1 cellular context compared by ENCODE assay signal in genomic region chr19:46661020-46661731, GRCh38.
TF ChIP-seq lines count a peak whose summit lies in the region.

A gene with protein sequence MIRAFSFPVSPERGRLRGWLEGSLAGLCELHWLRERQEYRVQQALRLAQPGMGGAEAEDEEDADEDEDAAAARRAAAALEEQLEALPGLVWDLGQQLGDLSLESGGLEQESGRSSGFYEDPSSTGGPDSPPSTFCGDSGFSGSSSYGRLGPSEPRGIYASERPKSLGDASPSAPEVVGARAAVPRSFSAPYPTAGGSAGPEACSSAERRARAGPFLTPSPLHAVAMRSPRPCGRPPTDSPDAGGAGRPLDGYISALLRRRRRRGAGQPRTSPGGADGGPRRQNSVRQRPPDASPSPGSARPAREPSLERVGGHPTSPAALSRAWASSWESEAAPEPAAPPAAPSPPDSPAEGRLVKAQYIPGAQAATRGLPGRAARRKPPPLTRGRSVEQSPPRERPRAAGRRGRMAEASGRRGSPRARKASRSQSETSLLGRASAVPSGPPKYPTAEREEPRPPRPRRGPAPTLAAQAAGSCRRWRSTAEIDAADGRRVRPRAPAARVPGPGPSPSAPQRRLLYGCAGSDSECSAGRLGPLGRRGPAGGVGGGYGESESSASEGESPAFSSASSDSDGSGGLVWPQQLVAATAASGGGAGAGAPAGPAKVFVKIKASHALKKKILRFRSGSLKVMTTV (minus strand): TSS chr19:46661182. CDS start chr19:46661064, 118 bp downstream.

TF ChIP-seq in K562, 482 proteins besides CTCF, POLR2A, EP300 and RAD21 (continued from another document and continues in another):
- TF ChIP-seq, protein P1, sequence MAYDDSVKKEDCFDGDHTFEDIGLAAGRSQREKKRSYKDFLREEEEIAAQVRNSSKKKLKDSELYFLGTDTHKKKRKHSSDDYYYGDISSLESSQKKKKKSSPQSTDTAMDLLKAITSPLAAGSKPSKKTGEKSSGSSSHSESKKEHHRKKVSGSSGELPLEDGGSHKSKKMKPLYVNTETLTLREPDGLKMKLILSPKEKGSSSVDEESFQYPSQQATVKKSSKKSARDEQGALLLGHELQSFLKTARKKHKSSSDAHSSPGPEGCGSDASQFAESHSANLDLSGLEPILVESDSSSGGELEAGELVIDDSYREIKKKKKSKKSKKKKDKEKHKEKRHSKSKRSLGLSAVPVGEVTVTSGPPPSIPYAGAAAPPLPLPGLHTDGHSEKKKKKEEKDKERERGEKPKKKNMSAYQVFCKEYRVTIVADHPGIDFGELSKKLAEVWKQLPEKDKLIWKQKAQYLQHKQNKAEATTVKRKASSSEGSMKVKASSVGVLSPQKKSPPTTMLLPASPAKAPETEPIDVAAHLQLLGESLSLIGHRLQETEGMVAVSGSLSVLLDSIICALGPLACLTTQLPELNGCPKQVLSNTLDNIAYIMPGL (CRISPR knock-in tag; IDR thresholded peaks at IDR 0.05) = no peak
- TF ChIP-seq, protein P2, sequence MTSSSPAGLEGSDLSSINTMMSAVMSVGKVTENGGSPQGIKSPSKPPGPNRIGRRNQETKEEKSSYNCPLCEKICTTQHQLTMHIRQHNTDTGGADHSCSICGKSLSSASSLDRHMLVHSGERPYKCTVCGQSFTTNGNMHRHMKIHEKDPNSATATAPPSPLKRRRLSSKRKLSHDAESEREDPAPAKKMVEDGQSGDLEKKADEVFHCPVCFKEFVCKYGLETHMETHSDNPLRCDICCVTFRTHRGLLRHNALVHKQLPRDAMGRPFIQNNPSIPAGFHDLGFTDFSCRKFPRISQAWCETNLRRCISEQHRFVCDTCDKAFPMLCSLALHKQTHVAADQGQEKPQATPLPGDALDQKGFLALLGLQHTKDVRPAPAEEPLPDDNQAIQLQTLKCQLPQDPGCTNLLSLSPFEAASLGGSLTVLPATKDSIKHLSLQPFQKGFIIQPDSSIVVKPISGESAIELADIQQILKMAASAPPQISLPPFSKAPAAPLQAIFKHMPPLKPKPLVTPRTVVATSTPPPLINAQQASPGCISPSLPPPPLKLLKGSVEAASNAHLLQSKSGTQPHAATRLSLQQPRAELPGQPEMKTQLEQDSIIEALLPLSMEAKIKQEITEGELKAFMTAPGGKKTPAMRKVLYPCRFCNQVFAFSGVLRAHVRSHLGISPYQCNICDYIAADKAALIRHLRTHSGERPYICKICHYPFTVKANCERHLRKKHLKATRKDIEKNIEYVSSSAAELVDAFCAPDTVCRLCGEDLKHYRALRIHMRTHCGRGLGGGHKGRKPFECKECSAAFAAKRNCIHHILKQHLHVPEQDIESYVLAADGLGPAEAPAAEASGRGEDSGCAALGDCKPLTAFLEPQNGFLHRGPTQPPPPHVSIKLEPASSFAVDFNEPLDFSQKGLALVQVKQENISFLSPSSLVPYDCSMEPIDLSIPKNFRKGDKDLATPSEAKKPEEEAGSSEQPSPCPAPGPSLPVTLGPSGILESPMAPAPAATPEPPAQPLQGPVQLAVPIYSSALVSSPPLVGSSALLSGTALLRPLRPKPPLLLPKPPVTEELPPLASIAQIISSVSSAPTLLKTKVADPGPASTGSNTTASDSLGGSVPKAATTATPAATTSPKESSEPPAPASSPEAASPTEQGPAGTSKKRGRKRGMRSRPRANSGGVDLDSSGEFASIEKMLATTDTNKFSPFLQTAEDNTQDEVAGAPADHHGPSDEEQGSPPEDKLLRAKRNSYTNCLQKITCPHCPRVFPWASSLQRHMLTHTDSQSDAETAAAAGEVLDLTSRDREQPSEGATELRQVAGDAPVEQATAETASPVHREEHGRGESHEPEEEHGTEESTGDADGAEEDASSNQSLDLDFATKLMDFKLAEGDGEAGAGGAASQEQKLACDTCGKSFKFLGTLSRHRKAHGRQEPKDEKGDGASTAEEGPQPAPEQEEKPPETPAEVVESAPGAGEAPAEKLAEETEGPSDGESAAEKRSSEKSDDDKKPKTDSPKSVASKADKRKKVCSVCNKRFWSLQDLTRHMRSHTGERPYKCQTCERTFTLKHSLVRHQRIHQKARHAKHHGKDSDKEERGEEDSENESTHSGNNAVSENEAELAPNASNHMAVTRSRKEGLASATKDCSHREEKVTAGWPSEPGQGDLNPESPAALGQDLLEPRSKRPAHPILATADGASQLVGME (CRISPR knock-in tag; IDR thresholded peaks at IDR 0.05) = no peak
- TF ChIP-seq MITF (IDR thresholded peaks at IDR 0.05) (no peak; the same call in 1 of the 2 replicates), SMAD2 (IDR thresholded peaks at IDR 0.05; ENCODE audit: low read depth, low read length) (no peak), SNRNP70 (optimal IDR thresholded peaks at IDR 0.05; ENCODE audit: low read depth, low read length) (no peak), IFI16 (CRISPR knock-in tag; IDR thresholded peaks at IDR 0.05) (no peak), RBM25 (IDR thresholded peaks at IDR 0.05; ENCODE audit: low read depth, low read length, severe bottlenecking) (no peak), ZKSCAN1 (IDR thresholded peaks at IDR 0.05; ENCODE audit: low read depth, low read length) (no peak), IRF9 (tag; IDR thresholded peaks at IDR 0.05) (no peak), ZNF274 (IDR thresholded peaks at IDR 0.05; ENCODE audit: borderline replicate concordance, low read depth, low read length) (no peak), SRSF1 (IDR thresholded peaks at IDR 0.05; ENCODE audit: low read depth, low read length) (no peak), ATF2 (CRISPR knock-in tag; IDR thresholded peaks at IDR 0.05) (no peak), FOS (IDR thresholded peaks at IDR 0.05; ENCODE audit: extremely low read depth, insufficient read length) (peak; percentile 60), ZBTB1 (CRISPR knock-in tag; IDR thresholded peaks at IDR 0.05; ENCODE audit: borderline replicate concordance, low read depth) (no peak), MXD1 (CRISPR knock-in tag; IDR thresholded peaks at IDR 0.05; ENCODE audit: borderline replicate concordance, poor library complexity, severe bottlenecking) (no peak), KDM4B (IDR thresholded peaks at IDR 0.05; ENCODE audit: borderline replicate concordance in 2 of 2, low read depth in 1 of 2) (no peak), MAFK (IDR thresholded peaks at IDR 0.05; ENCODE audit: low read length) (no peak), FIP1L1 (IDR thresholded peaks at IDR 0.05; ENCODE audit: low read depth, low read length, poor library complexity, severe bottlenecking) (no peak), PHF21A (IDR thresholded peaks at IDR 0.05; ENCODE audit: borderline replicate concordance, low read depth) (no peak), SIN3A (IDR thresholded peaks at IDR 0.05; ENCODE audit: borderline replicate concordance in 2 of 2, control insufficient read depth in 1 of 2, low read depth in 2 of 2, low read length in 2 of 2) (peak; percentile 58 to 80; a peak in 2 of 4 replicates), ZNF778 (CRISPR knock-in tag; IDR thresholded peaks at IDR 0.05) (no peak), POLR2AphosphoS2 (IDR thresholded peaks at IDR 0.05; ENCODE audit: low read length) (no peak), FOXA1 (IDR thresholded peaks at IDR 0.05; ENCODE audit: borderline replicate concordance) (no peak), CBFB (CRISPR knock-in tag; IDR thresholded peaks at IDR 0.05) (no peak), ZNF589 (CRISPR knock-in tag; IDR thresholded peaks at IDR 0.05; ENCODE audit: low read depth) (no peak), BACH1 (tag; IDR thresholded peaks at IDR 0.05) (no peak), POLR2H (tag; IDR thresholded peaks at IDR 0.05; ENCODE audit: low read depth) (no peak), SREBF1 (IDR thresholded peaks at IDR 0.05; ENCODE audit: borderline replicate concordance, low read depth, low read length) (no peak), MTA3 (IDR thresholded peaks at IDR 0.05; ENCODE audit: borderline replicate concordance) (no peak), USF1 (CRISPR knock-in tag; IDR thresholded peaks at IDR 0.05) (peak; percentile 94), KDM2B (CRISPR knock-in tag; IDR thresholded peaks at IDR 0.05) (no peak), ZNF583 (CRISPR knock-in tag; IDR thresholded peaks at IDR 0.05) (no peak), TCF7L2 (IDR thresholded peaks at IDR 0.05; ENCODE audit: low read depth, low read length) (no peak), HNRNPLL (IDR thresholded peaks at IDR 0.05; ENCODE audit: low read depth, low read length, poor library complexity, severe bottlenecking) (peak; percentile 22), POLR2AphosphoS5 (IDR thresholded peaks at IDR 0.05; ENCODE audit: control insufficient read depth, insufficient read depth, low read depth, low read length) (no peak), POLR3A (IDR thresholded peaks at IDR 0.05; ENCODE audit: borderline replicate concordance, extremely low read depth, insufficient read depth, insufficient read length) (no peak), PTBP1 (IDR thresholded peaks at IDR 0.05; ENCODE audit: low read depth, low read length) (no peak), ID3 (CRISPR knock-in tag; IDR thresholded peaks at IDR 0.05) (no peak), ID3 (tag; IDR thresholded peaks at IDR 0.05) (no peak), RFX7 (CRISPR knock-in tag; IDR thresholded peaks at IDR 0.05) (no peak), SNIP1 (IDR thresholded peaks at IDR 0.05; ENCODE audit: low read depth) (no peak)
- TF ChIP-seq, protein P3, sequence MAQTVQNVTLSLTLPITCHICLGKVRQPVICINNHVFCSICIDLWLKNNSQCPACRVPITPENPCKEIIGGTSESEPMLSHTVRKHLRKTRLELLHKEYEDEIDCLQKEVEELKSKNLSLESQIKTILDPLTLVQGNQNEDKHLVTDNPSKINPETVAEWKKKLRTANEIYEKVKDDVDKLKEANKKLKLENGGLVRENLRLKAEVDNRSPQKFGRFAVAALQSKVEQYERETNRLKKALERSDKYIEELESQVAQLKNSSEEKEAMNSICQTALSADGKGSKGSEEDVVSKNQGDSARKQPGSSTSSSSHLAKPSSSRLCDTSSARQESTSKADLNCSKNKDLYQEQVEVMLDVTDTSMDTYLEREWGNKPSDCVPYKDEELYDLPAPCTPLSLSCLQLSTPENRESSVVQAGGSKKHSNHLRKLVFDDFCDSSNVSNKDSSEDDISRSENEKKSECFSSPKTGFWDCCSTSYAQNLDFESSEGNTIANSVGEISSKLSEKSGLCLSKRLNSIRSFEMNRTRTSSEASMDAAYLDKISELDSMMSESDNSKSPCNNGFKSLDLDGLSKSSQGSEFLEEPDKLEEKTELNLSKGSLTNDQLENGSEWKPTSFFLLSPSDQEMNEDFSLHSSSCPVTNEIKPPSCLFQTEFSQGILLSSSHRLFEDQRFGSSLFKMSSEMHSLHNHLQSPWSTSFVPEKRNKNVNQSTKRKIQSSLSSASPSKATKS (CRISPR knock-in tag; IDR thresholded peaks at IDR 0.05) = no peak
- TF ChIP-seq, protein P4, sequence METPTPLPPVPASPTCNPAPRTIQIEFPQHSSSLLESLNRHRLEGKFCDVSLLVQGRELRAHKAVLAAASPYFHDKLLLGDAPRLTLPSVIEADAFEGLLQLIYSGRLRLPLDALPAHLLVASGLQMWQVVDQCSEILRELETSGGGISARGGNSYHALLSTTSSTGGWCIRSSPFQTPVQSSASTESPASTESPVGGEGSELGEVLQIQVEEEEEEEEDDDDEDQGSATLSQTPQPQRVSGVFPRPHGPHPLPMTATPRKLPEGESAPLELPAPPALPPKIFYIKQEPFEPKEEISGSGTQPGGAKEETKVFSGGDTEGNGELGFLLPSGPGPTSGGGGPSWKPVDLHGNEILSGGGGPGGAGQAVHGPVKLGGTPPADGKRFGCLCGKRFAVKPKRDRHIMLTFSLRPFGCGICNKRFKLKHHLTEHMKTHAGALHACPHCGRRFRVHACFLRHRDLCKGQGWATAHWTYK (CRISPR knock-in tag; IDR thresholded peaks at IDR 0.05) = no peak
